13 cellular contexts compared by ENCODE assay signal in the genomic region with DNA sequence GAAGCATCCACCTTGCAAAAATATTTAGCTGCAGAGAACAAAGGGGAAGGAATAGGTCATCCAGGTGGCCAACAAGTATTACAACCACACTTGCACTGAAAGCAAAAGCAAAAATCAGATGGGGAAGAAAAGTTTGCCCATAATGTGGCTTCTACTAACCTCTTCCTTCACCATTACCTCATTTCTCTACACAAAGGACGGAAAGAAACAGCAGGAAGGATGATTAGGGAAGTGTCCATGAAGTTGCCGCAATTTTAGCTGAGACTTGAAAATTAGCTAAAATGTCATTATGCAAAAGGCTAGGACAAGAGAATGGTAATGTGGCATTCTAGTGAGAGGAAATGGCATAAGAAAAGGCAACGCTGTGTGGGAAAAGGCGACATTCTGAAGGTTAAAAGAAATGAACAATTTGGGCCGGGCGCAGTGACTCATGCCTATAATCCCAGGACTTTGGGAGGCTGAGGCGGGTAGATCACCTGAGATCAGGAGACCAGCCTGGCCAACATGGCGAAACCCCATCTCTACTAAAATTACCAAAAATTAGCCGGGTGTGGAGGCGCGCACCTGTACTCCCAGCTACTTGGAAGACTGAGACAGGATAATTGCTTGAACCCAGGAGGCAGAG. TPM values are rescaled to one million over a fixed set of nuclear protein-coding genes. Genes with fewer than 3 reads are reported as not detected.
DNase-seq lines count a peak whose midpoint lies in the region; ATAC-seq and TF ChIP-seq lines count a peak whose summit lies in the region.
"Had no signal": no experiment of that assay in that cellular context is flagged by ENCODE, and none has a peak within 500 bp of the region (broad histone marks: within the 10 kb centered on the region; RNA-seq: fewer than 3 reads in every experiment).

No MANE protein-coding gene starts in this region.

- intact Hi-C loops in Calu3 (cut with micrococcal nuclease; ENCODE audit: unreplicated experiment) (no loop called here), gastrocnemius medialis (cut with DNase I; ENCODE audit: low total_unique reads) (no loop called here)
- intact Hi-C loops in activated T-helper 1 cell treated with anti-CD3 and anti-CD28 coated beads, Interleukin-12 subunit alpha, Interleukin-12 subunit beta, Interleukin-2, Interleukin-4 antibody, amounts not matched to agents 30 ng/mL and 10 ng/mL and 1 ng/mL, durations not matched to agents 14 hours and 24 hours and 36 hours (cut with micrococcal nuclease) = loop anchor here (1.0 kb wide), 2 partner anchors 8 to 20 kb away; no protein-coding TSS in a partner anchor

- peak overlapping the region; percentile 4 for H3K27ac Mint-ChIP-seq in Calu3 (ENCODE audit: unreplicated experiment)
- H3K27ac Mint-ChIP-seq in activated T-helper 1 cell treated with anti-CD3 and anti-CD28 coated beads, Interleukin-12 subunit alpha, Interleukin-12 subunit beta, Interleukin-2, Interleukin-4 antibody, amounts not matched to agents 30 ng/mL and 10 ng/mL and 1 ng/mL, durations not matched to agents 14 hours and 24 hours and 36 hours = peak overlapping the region; percentile 74
- peak overlapping the region; percentile 30 to 84 (median 54) for H3K27ac Mint-ChIP-seq in naive B cell

- peaks cover 68 to 85% of the 10 kb centered on the region in 2 donors for H3K4me1 ChIP-seq in gastrocnemius medialis

- ATAC-seq in HG02798 (IDR thresholded peaks at IDR 0.05; ENCODE audit: poor library complexity, unreplicated experiment) (peak; percentile 53), naive B cell (ENCODE audit: low read depth in 2 of 2) (peak; percentile 84 to 90), gastrocnemius medialis (no peak)

- H3K27me3 ChIP-seq in gastrocnemius medialis = no peaks in the 10 kb centered on the region
- H3K27me3 ChIP-seq: adrenal gland, MG63, SJSA1 had no signal

- H3K27me3 Mint-ChIP-seq in Calu3 (ENCODE audit: unreplicated experiment) (no peaks in the 10 kb centered on the region), naive B cell (no peaks in the 10 kb centered on the region)
- no peaks in the 10 kb centered on the region for H3K27me3 Mint-ChIP-seq in activated T-helper 1 cell treated with anti-CD3 and anti-CD28 coated beads, Interleukin-12 subunit alpha, Interleukin-12 subunit beta, Interleukin-2, Interleukin-4 antibody, amounts not matched to agents 30 ng/mL and 10 ng/mL and 1 ng/mL, durations not matched to agents 14 hours and 24 hours and 36 hours (ENCODE audit: insufficient read depth)

- TF ChIP-seq CTCF in Calu3 (IDR thresholded peaks at IDR 0.05; ENCODE audit: unreplicated experiment) (no peak), gastrocnemius medialis (IDR thresholded peaks at IDR 0.05 in 4 of 5, conservative IDR thresholded peaks at IDR 0.05 in 1 of 5) (no peak)

- H3K36me3 Mint-ChIP-seq in Calu3 (ENCODE audit: insufficient read depth, unreplicated experiment) (peaks cover 16% of the 10 kb centered on the region), naive B cell (peaks cover 6 to 7% of the 10 kb centered on the region in 2 donors)
- peaks cover 17% of the 10 kb centered on the region for H3K36me3 Mint-ChIP-seq in activated T-helper 1 cell treated with anti-CD3 and anti-CD28 coated beads, Interleukin-12 subunit alpha, Interleukin-12 subunit beta, Interleukin-2, Interleukin-4 antibody, amounts not matched to agents 30 ng/mL and 10 ng/mL and 1 ng/mL, durations not matched to agents 14 hours and 24 hours and 36 hours (ENCODE audit: low read depth)

- H3K9me3 ChIP-seq in gastrocnemius medialis = no peaks in the 10 kb centered on the region
- H3K9me3 ChIP-seq: adrenal gland, HAP-1, MG63, SJSA1 had no signal

- H3K4me1 Mint-ChIP-seq in Calu3 (ENCODE audit: low read depth, unreplicated experiment) (peaks cover 77% of the 10 kb centered on the region), naive B cell (peaks cover 66 to 85% (median 77%) of the 10 kb centered on the region in 3 donors)
- peaks cover 73% of the 10 kb centered on the region for H3K4me1 Mint-ChIP-seq in activated T-helper 1 cell treated with anti-CD3 and anti-CD28 coated beads, Interleukin-12 subunit alpha, Interleukin-12 subunit beta, Interleukin-2, Interleukin-4 antibody, amounts not matched to agents 30 ng/mL and 10 ng/mL and 1 ng/mL, durations not matched to agents 14 hours and 24 hours and 36 hours (ENCODE audit: low read depth)

- H3K4me3 Mint-ChIP-seq in Calu3 (ENCODE audit: low read depth, unreplicated experiment) (no peak overlapping the region), naive B cell (peak overlapping the region in 6 of 8 donors; percentile 1 to 62 (median 48))
- peak overlapping the region; percentile 50 for H3K4me3 Mint-ChIP-seq in activated T-helper 1 cell treated with anti-CD3 and anti-CD28 coated beads, Interleukin-12 subunit alpha, Interleukin-12 subunit beta, Interleukin-2, Interleukin-4 antibody, amounts not matched to agents 30 ng/mL and 10 ng/mL and 1 ng/mL, durations not matched to agents 14 hours and 24 hours and 36 hours

- DNase-seq in Calu3 (no peak), naive B cell (peak; percentile 24), NCI-H1930 (lab: John Stamatoyannopoulos, UW) (no peak), putamen (ENCODE audit: low spot score) (no peak), HT-29 (ENCODE audit: low spot score) (no peak), gastrocnemius medialis (no peak)
- no peak for DNase-seq in activated T-helper 1 cell treated with anti-CD3 and anti-CD28 coated beads, Interleukin-12 subunit alpha, Interleukin-12 subunit beta, Interleukin-2, Interleukin-4 antibody, amounts not matched to agents 30 ng/mL and 10 ng/mL and 1 ng/mL, durations not matched to agents 14 hours and 24 hours and 36 hours (ENCODE audit: low spot score)
- DNase-seq: MG63, nucleus accumbens had no signal

- H3K4me3 ChIP-seq in gastrocnemius medialis = no peak overlapping the region
- H3K4me3 ChIP-seq: adrenal gland, HAP-1, MG63, SJSA1 had no signal

- H3K9me3 Mint-ChIP-seq in Calu3 (ENCODE audit: low read depth, unreplicated experiment) (no peaks in the 10 kb centered on the region), naive B cell (no peaks in the 10 kb centered on the region)
- no peaks in the 10 kb centered on the region for H3K9me3 Mint-ChIP-seq in activated T-helper 1 cell treated with anti-CD3 and anti-CD28 coated beads, Interleukin-12 subunit alpha, Interleukin-12 subunit beta, Interleukin-2, Interleukin-4 antibody, amounts not matched to agents 30 ng/mL and 10 ng/mL and 1 ng/mL, durations not matched to agents 14 hours and 24 hours and 36 hours

- in situ Hi-C loops in gastrocnemius medialis (cut with MboI; ENCODE audit: low sequenced_read_pairs in 4 of 4) = no loop called here

- TF ChIP-seq POLR2A in gastrocnemius medialis (IDR thresholded peaks at IDR 0.05) = no peak

- no TSS peak for BruUV-seq in Calu3 (replicated peaks; lab: Mats Ljungman, UMichigan)

- H3K27ac ChIP-seq in gastrocnemius medialis = peak overlapping the region in 1 of 4 donors; percentile 20
- H3K27ac ChIP-seq: SJSA1 had no signal

- CTCF ChIA-PET in Calu3 (lab: Charles Lee) = interaction anchor here (0.7 to 1.1 kb wide), 2 partner anchors 8 to 19 kb away, joined by 4 read pairs; no protein-coding TSS in a partner anchor

- H3K36me3 ChIP-seq in gastrocnemius medialis = no peaks in the 10 kb centered on the region
- H3K36me3 ChIP-seq: adrenal gland, HAP-1 had no signal

RNA-seq across cellular contexts. Expression of a gene that starts 13.7 kb away (rescaled TPM):
- 187 and 190 TPM in 2 replicates for total RNA-seq in Calu3 (2022)
- total RNA-seq in activated T-helper 1 cell treated with anti-CD3 and anti-CD28 coated beads, Interleukin-12 subunit alpha, Interleukin-12 subunit beta, Interleukin-2, Interleukin-4 antibody, amounts not matched to agents 30 ng/mL and 10 ng/mL and 1 ng/mL, durations not matched to agents 14 hours and 24 hours and 36 hours = 96.7 and 99.4 TPM in 2 replicates
- 10 to 100 TPM in 5 of 6 donors, 1 to 10 TPM in 1; 5.8 to 27.5 (median 16.5) TPM for polyA plus RNA-seq in naive B cell (ENCODE audit: low read depth in 6 of 6)
- 32.4 and 37.4 TPM in 2 replicates for total RNA-seq in HT-29 (2014; rRNA removed; shearing (Covaris generic))
- total RNA-seq in gastrocnemius medialis = 10 to 100 TPM; 19.9 to 35.9 (median 31.2) TPM

Comparison
In these comparisons a context has a peak if more than half of its experiments do, and no peak if none do; other contexts are left out.
1. H3K27ac Mint-ChIP-seq: peak in every context shown above with its lines; median percentile 74 in activated T-helper 1 cell treated with anti-CD3 and anti-CD28 coated beads, Interleukin-12 subunit alpha, Interleukin-12 subunit beta, Interleukin-2, Interleukin-4 antibody, amounts not matched to agents 30 ng/mL and 10 ng/mL and 1 ng/mL, durations not matched to agents 14 hours and 24 hours and 36 hours; 54 in naive B cell; 4 in Calu3.
2. ATAC-seq: peak in HG02798 (single experiment) and naive B cell (2 of 2); none in gastrocnemius medialis (0 of 2).